ENCODE assay signal across 8 cellular contexts in genomic region chr21:43361493-43362296, GRCh38.
A peak's percentile ranks its signal among the peaks of the same experiment; 100 is the strongest.
DNase-seq lines count a peak whose midpoint lies in the region; ATAC-seq and TF ChIP-seq lines count a peak whose summit lies in the region.

No MANE protein-coding gene starts in this region.

- H3K4me1 ChIP-seq in CD4-positive, CD25-positive, alpha-beta regulatory T cell (ENCODE audit: control insufficient read depth, insufficient read depth, low read length, poor library complexity, severe bottlenecking): peaks cover 23% of the 10 kb centered on the region
- peaks cover 24% of the 10 kb centered on the region for H3K4me1 ChIP-seq in SJCRH30
- H3K4me1 ChIP-seq in lung (ENCODE audit: control insufficient read depth in 2 of 2, insufficient read depth in 2 of 2, low read length in 2 of 2): peaks cover 0 to 4% of the 10 kb centered on the region in 2 donors

- WGBS in lung, 2 donors: 44 to 51% methylated on average over 35 of the region's 35 CpGs

- no peaks in the 10 kb centered on the region for H3K27me3 ChIP-seq in CD4-positive, CD25-positive, alpha-beta regulatory T cell (ENCODE audit: control insufficient read depth, insufficient read depth, low read length)
- H3K27me3 ChIP-seq in SJCRH30: no peaks in the 10 kb centered on the region
- no peaks in the 10 kb centered on the region for H3K27me3 ChIP-seq in lung (ENCODE audit: control insufficient read depth, insufficient read depth)

- H3K9me3 ChIP-seq in CD4-positive, CD25-positive, alpha-beta regulatory T cell (ENCODE audit: control insufficient read depth in 2 of 2, low read length in 2 of 2): no peaks in the 10 kb centered on the region
- H3K9me3 ChIP-seq in SJCRH30 (replicated peaks) (no peaks in the 10 kb centered on the region), lung (ENCODE audit: control insufficient read depth in 2 of 2, insufficient read depth in 1 of 2, low read length in 1 of 2) (no peaks in the 10 kb centered on the region)

- ATAC-seq in CD4-positive, CD25-positive, alpha-beta regulatory T cell (ENCODE audit: low read depth in 2 of 2): peak; percentile 41 to 59
- ATAC-seq in GM21576 (IDR thresholded peaks at IDR 0.05; ENCODE audit: unreplicated experiment) (peak; percentile 38), lung (ENCODE audit: insufficient read depth, low FRiP score) (peak; percentile 41)

- peak overlapping the region; percentile 84 to 99 (median 99) for H3K27ac Mint-ChIP-seq in CD4-positive, CD25-positive, alpha-beta regulatory T cell
- H3K27ac Mint-ChIP-seq in brain: peak overlapping the region; percentile 29 to 95 (median 90)

- no peaks in the 10 kb centered on the region for H3K27me3 Mint-ChIP-seq in CD4-positive, CD25-positive, alpha-beta regulatory T cell
- peaks cover 3% of the 10 kb centered on the region for H3K27me3 Mint-ChIP-seq in brain

- H3K9me3 Mint-ChIP-seq in CD4-positive, CD25-positive, alpha-beta regulatory T cell: no peaks in the 10 kb centered on the region
- H3K9me3 Mint-ChIP-seq in brain: peaks cover 0 to 4% (median 0%) of the 10 kb centered on the region in 5 experiments

- peak; percentile 36 to 87 (median 64) for DNase-seq in CD4-positive, CD25-positive, alpha-beta regulatory T cell
- DNase-seq in SJCRH30 (peak; percentile 80 to 83), lung (ENCODE audit: low spot score) (no peak), HK-2 (ENCODE audit: unreplicated experiment) (no peak), OCI-M2 (lab: John Stamatoyannopoulos, UW; ENCODE audit: unreplicated experiment) (no peak)

- no peaks in the 10 kb centered on the region for H3K36me3 Mint-ChIP-seq in CD4-positive, CD25-positive, alpha-beta regulatory T cell
- no peaks in the 10 kb centered on the region for H3K36me3 Mint-ChIP-seq in brain

- H3K4me3 ChIP-seq in CD4-positive, CD25-positive, alpha-beta regulatory T cell (ENCODE audit: low read depth, low read length): peak overlapping the region; percentile 57
- peak overlapping the region; percentile 62 for H3K4me3 ChIP-seq in SJCRH30
- no peak overlapping the region for H3K4me3 ChIP-seq in lung

- H3K27ac ChIP-seq in CD4-positive, CD25-positive, alpha-beta regulatory T cell (ENCODE audit: insufficient read depth, low read length, poor library complexity, severe bottlenecking): peak overlapping the region; percentile 93
- H3K27ac ChIP-seq in SJCRH30 (peak overlapping the region; percentile 96), lung (ENCODE audit: low read depth in 1 of 2, low read length in 1 of 2) (peak overlapping the region; percentile 69), temporal lobe (ENCODE audit: low read depth, low read length) (peak overlapping the region; percentile 68)

- H3K4me3 Mint-ChIP-seq in CD4-positive, CD25-positive, alpha-beta regulatory T cell: peak overlapping the region; percentile 71 to 92 (median 86)
- H3K4me3 Mint-ChIP-seq in brain: peak overlapping the region in 2 of 5 experiments; percentile 32 to 41

- no peaks in the 10 kb centered on the region for H3K36me3 ChIP-seq in CD4-positive, CD25-positive, alpha-beta regulatory T cell (ENCODE audit: control insufficient read depth, insufficient read depth, low read length)
- H3K36me3 ChIP-seq in SJCRH30: no peaks in the 10 kb centered on the region
- H3K36me3 ChIP-seq in lung (ENCODE audit: control insufficient read depth in 2 of 2, insufficient read depth in 2 of 2, low read length in 2 of 2): no peaks in the 10 kb centered on the region

- peaks cover 0 to 23% (median 17%) of the 10 kb centered on the region in 4 donors for H3K4me1 Mint-ChIP-seq in CD4-positive, CD25-positive, alpha-beta regulatory T cell
- H3K4me1 Mint-ChIP-seq in brain: peaks cover 77% of the 10 kb centered on the region

- no peak for TF ChIP-seq CTCF in brain (conservative IDR thresholded peaks at IDR 0.05)
- TF ChIP-seq CTCF in lung (IDR thresholded peaks at IDR 0.05; ENCODE audit: control extremely low read depth, extremely low read depth): no peak

Comparison
In these comparisons a context has a peak if more than half of its experiments do, and no peak if none do; other contexts are left out.
1. DNase-seq: peak in CD4-positive, CD25-positive, alpha-beta regulatory T cell (3 of 3) and SJCRH30 (2 of 2); none in lung (single experiment), HK-2 (single experiment) and OCI-M2 (single experiment).
2. Peak in every context shown above with its lines, with median percentiles within 50 percentile points of each other: ATAC-seq and H3K27ac ChIP-seq.